Comparison of ENCODE assay signal across 1 cellular context in the genomic region with DNA sequence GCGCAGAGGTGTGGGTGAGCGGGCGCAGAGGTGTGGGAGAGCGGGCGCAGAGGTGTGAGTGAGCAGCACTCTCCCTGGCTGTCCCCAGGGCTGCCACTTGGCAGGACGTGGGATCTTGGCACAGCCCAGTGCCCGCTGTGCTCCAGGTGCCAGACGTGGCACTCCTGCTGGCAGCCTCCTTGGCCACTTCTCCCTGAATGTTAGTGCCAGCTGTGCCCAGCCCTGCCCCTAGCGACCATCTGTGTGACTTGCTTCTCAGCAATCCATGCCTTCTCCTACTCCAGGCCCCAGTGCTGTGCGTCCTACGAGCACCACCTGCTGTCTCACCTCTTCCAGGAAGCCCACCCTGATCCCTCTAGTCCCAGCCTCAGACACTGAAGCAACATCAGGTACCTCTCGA.
TF ChIP-seq lines count a peak whose summit lies in the region.

No MANE protein-coding gene starts in this region.

TF ChIP-seq in GM12878, 131 proteins besides CTCF, POLR2A, EP300 and RAD21:
- TF ChIP-seq, protein P1, sequence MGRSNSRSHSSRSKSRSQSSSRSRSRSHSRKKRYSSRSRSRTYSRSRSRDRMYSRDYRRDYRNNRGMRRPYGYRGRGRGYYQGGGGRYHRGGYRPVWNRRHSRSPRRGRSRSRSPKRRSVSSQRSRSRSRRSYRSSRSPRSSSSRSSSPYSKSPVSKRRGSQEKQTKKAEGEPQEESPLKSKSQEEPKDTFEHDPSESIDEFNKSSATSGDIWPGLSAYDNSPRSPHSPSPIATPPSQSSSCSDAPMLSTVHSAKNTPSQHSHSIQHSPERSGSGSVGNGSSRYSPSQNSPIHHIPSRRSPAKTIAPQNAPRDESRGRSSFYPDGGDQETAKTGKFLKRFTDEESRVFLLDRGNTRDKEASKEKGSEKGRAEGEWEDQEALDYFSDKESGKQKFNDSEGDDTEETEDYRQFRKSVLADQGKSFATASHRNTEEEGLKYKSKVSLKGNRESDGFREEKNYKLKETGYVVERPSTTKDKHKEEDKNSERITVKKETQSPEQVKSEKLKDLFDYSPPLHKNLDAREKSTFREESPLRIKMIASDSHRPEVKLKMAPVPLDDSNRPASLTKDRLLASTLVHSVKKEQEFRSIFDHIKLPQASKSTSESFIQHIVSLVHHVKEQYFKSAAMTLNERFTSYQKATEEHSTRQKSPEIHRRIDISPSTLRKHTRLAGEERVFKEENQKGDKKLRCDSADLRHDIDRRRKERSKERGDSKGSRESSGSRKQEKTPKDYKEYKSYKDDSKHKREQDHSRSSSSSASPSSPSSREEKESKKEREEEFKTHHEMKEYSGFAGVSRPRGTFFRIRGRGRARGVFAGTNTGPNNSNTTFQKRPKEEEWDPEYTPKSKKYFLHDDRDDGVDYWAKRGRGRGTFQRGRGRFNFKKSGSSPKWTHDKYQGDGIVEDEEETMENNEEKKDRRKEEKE (IDR thresholded peaks at IDR 0.05), result no peak
- no peak for TF ChIP-seq SRF (IDR thresholded peaks at IDR 0.05; ENCODE audit: low read depth in 2 of 2, low read length in 2 of 2)
